ENCODE assay signal across 17 cellular contexts in genomic region chr18:393558-393957, GRCh38.
A peak's percentile ranks its signal among the peaks of the same experiment; 100 is the strongest.
DNase-seq lines count a peak whose midpoint lies in the region; ATAC-seq and TF ChIP-seq lines count a peak whose summit lies in the region.
"Had no signal": no experiment of that assay in that cellular context is flagged by ENCODE, and none has a peak within 500 bp of the region (broad histone marks: within the 10 kb centered on the region; RNA-seq: fewer than 3 reads in every experiment).

No MANE protein-coding gene starts in this region.

- intact Hi-C loops in CD14-positive monocyte (cut with micrococcal nuclease), result no loop called here
- intact Hi-C loops in dendritic cell treated with granulocyte-macrophage colony-stimulating factor and Interleukin-4, amounts not matched to agents 40 ng/mL and 50 ng/mL, for 4 days (cut with micrococcal nuclease), result loop anchor here (10.0 kb wide), 1 partner anchor 59 kb away; no protein-coding TSS in a partner anchor

- no peak overlapping the region for H3K4me3 Mint-ChIP-seq in CD14-positive monocyte
- H3K4me3 Mint-ChIP-seq in dendritic cell treated with granulocyte-macrophage colony-stimulating factor and Interleukin-4, amounts not matched to agents 40 ng/mL and 50 ng/mL, for 4 days, result no peak overlapping the region
- no peak overlapping the region for H3K4me3 Mint-ChIP-seq in nephron progenitor cell
- H3K4me3 Mint-ChIP-seq in activated T-cell treated with anti-CD3 and anti-CD28 coated beads, Interleukin-2, amount 50 U/mL, for 72 hours, result no peak overlapping the region
- H3K4me3 Mint-ChIP-seq: GM23338 had no signal

- H3K27ac Mint-ChIP-seq in CD14-positive monocyte (peak overlapping the region in 4 of 7 donors; percentile 1 to 79 (median 23)), nephron progenitor cell (peak overlapping the region; percentile 7)
- peak overlapping the region; percentile 18 for H3K27ac Mint-ChIP-seq in dendritic cell treated with granulocyte-macrophage colony-stimulating factor and Interleukin-4, amounts not matched to agents 40 ng/mL and 50 ng/mL, for 4 days
- H3K27ac Mint-ChIP-seq in activated T-cell treated with anti-CD3 and anti-CD28 coated beads, Interleukin-2, amount 50 U/mL, for 72 hours, result no peak overlapping the region
- H3K27ac Mint-ChIP-seq: GM23338 had no signal

- no peak for ATAC-seq in activated T-cell treated with anti-CD3 and anti-CD28 coated beads, Interleukin-2, amount 50 U/mL, for 72 hours (replicated peaks in 1 of 2)
- ATAC-seq: GM12878, GM23338 had no signal

- DNase-seq in CD14-positive monocyte (ENCODE audit: low spot score) (no peak), NCI-H69 (lab: John Stamatoyannopoulos, UW) (peak; percentile 50), nephron progenitor cell (no peak), NCI-H82 treated with DMSO at 0.1 percent for 48 hours (lab: John Stamatoyannopoulos, UW; ENCODE audit: unreplicated experiment) (no peak)
- DNase-seq in activated CD4-positive, alpha-beta T cell treated with anti-CD3 and anti-CD28 coated beads, Interleukin-2, amount 50 U/mL, for 4 hours, result no peak
- no peak for DNase-seq in activated T-cell treated with anti-CD3 and anti-CD28 coated beads, Interleukin-2, amount 50 U/mL, for 72 hours
- DNase-seq: DMS79 treated with DMSO at 0.1 percent for 48 hours, KG1, NCI-H1092, NCI-H1436 treated with DMSO at 0.1 percent for 48 hours, NCI-H1930, NCI-H510A, NCI-H774, Right ventricle myocardium superior had no signal

- H3K36me3 Mint-ChIP-seq in CD14-positive monocyte (peaks cover 2 to 4% of the 10 kb centered on the region in 2 donors), nephron progenitor cell (ENCODE audit: low read depth) (peaks cover 26% of the 10 kb centered on the region)
- no peaks in the 10 kb centered on the region for H3K36me3 Mint-ChIP-seq in dendritic cell treated with granulocyte-macrophage colony-stimulating factor and Interleukin-4, amounts not matched to agents 40 ng/mL and 50 ng/mL, for 4 days (ENCODE audit: low read depth)
- H3K36me3 Mint-ChIP-seq in activated T-cell treated with anti-CD3 and anti-CD28 coated beads, Interleukin-2, amount 50 U/mL, for 72 hours (ENCODE audit: insufficient read depth in 2 of 2), result no peaks in the 10 kb centered on the region

- H3K9me3 Mint-ChIP-seq in CD14-positive monocyte (no peaks in the 10 kb centered on the region), nephron progenitor cell (no peaks in the 10 kb centered on the region)
- H3K9me3 Mint-ChIP-seq in dendritic cell treated with granulocyte-macrophage colony-stimulating factor and Interleukin-4, amounts not matched to agents 40 ng/mL and 50 ng/mL, for 4 days, result no peaks in the 10 kb centered on the region
- H3K9me3 Mint-ChIP-seq in activated T-cell treated with anti-CD3 and anti-CD28 coated beads, Interleukin-2, amount 50 U/mL, for 72 hours, result no peaks in the 10 kb centered on the region
- H3K9me3 Mint-ChIP-seq: GM23338 had no signal

- H3K4me1 Mint-ChIP-seq in CD14-positive monocyte (peaks cover 63% of the 10 kb centered on the region), nephron progenitor cell (peaks cover 60% of the 10 kb centered on the region)
- H3K4me1 Mint-ChIP-seq in dendritic cell treated with granulocyte-macrophage colony-stimulating factor and Interleukin-4, amounts not matched to agents 40 ng/mL and 50 ng/mL, for 4 days (ENCODE audit: low read depth), result peaks cover 37% of the 10 kb centered on the region
- no peaks in the 10 kb centered on the region for H3K4me1 Mint-ChIP-seq in activated T-cell treated with anti-CD3 and anti-CD28 coated beads, Interleukin-2, amount 50 U/mL, for 72 hours (ENCODE audit: low read depth)

- TF ChIP-seq CTCF in CD14-positive monocyte (IDR thresholded peaks at IDR 0.05), result no peak
- TF ChIP-seq CTCF in nephron progenitor cell (IDR thresholded peaks at IDR 0.05), result no peak

- H3K27me3 Mint-ChIP-seq in CD14-positive monocyte (ENCODE audit: low read depth in 3 of 3), result peaks cover 0 to 2% (median 0%) of the 10 kb centered on the region in 3 donors
- H3K27me3 Mint-ChIP-seq in dendritic cell treated with granulocyte-macrophage colony-stimulating factor and Interleukin-4, amounts not matched to agents 40 ng/mL and 50 ng/mL, for 4 days, result peaks cover 2% of the 10 kb centered on the region
- H3K27me3 Mint-ChIP-seq in nephron progenitor cell (ENCODE audit: low read depth, poor library complexity), result no peaks in the 10 kb centered on the region
- peaks cover 33% of the 10 kb centered on the region for H3K27me3 Mint-ChIP-seq in activated T-cell treated with anti-CD3 and anti-CD28 coated beads, Interleukin-2, amount 50 U/mL, for 72 hours (ENCODE audit: low read depth)
